Comparison of ENCODE assay signal across 8 cellular contexts in genomic region chr1:119968068-119968492, GRCh38.
DNase-seq lines count a peak whose midpoint lies in the region; ATAC-seq, FAIRE-seq and TF ChIP-seq lines count a peak whose summit lies in the region.

No MANE protein-coding gene starts in this region.

- DNase-seq in COR-L47 (lab: John Stamatoyannopoulos, UW) (peak; percentile 13), GM19239 (ENCODE audit: insufficient read length, low spot score) (peak; percentile 10), HuH-7 (ENCODE audit: low spot score) (peak; percentile 48), T-helper 9 cell (peak; percentile 63), astrocyte of the cerebellum (ENCODE audit: low read depth) (no peak), islet precursor cell (peak; percentile 84)
- peak; percentile 55 to 76 (median 66) for DNase-seq in stimulated activated CD4-positive, alpha-beta T cell treated with anti-CD3 and anti-CD28 coated beads, TNF-alpha, amount 100 ng/mL, for 24 hours (ENCODE audit: low read depth in 3 of 3)

- in situ Hi-C loops in astrocyte of the cerebellum (cut with HindIII; ENCODE audit: low sequenced_read_pairs), result loop anchor here (25.0 kb wide), 1 partner anchor 106 kb away; no protein-coding TSS in a partner anchor

- TF ChIP-seq CTCF in astrocyte of the cerebellum (IDR thresholded peaks at IDR 0.05; ENCODE audit: low read depth, low read length, missing control alignments), result peak; percentile 72

- ATAC-seq in HG03139 (IDR thresholded peaks at IDR 0.05; ENCODE audit: unreplicated experiment), result no peak

- no peak overlapping the region for H3K4me3 ChIP-seq in astrocyte of the cerebellum (ENCODE audit: low read depth, low read length)

- peak; percentile 33 for FAIRE-seq in GM19239 (lab: Jason Lieb, UNC)
